ENCODE assay signal across 8 cellular contexts in the genomic region with DNA sequence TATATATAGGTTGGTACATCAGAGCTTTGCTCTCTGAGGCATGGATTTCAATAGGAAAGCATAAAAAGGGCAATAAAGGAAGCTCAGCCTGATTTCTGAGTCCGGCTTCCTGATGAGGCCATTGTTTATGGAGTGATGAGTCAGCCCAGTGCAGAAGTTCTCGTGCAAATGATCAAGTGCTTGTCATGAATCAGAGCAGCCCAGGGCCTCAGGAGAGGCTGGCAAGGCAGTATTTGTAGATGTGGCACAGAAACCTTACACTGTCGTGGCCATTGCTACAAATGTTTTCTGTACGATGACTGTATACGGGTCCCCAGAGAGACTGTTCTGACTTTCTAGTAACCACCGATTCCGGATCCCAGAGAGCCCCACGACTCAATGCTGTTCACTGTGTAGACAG. TPM values are rescaled to one million over a fixed set of nuclear protein-coding genes. Genes with fewer than 3 reads are reported as not detected.
DNase-seq lines count a peak whose midpoint lies in the region; ATAC-seq and TF ChIP-seq lines count a peak whose summit lies in the region.

No MANE protein-coding gene starts in this region.

- CTCF ChIA-PET in OCI-LY7 (lab: Charles Lee; ENCODE audit: unreplicated experiment) = interaction anchor here (0.7 kb wide), 1 partner anchor 11 kb away, joined by 3 read pairs; no protein-coding TSS in a partner anchor

- DNase-seq in COR-L47 (lab: John Stamatoyannopoulos, UW) = peak; percentile 35
- DNase-seq in islet precursor cell = peak; percentile 79
- peak; percentile 74 for DNase-seq in transverse colon
- no peak for DNase-seq in stimulated activated CD4-positive, alpha-beta T cell treated with anti-CD3 and anti-CD28 coated beads, Interleukin-2, amount 100 ng/mL, for 48 hours
- DNase-seq in OCI-LY7 (ENCODE audit: low spot score) = no peak

- no TSS peak for BruUV-seq in OCI-LY7 (replicated peaks; lab: Mats Ljungman, UMichigan)

- no peak overlapping the region for H2AFZ ChIP-seq in Loucy (ENCODE audit: low read length)
- no peak overlapping the region for H2AFZ ChIP-seq in OCI-LY7 (ENCODE audit: low read length)

- H3K27ac ChIP-seq in angular gyrus (ENCODE audit: low read depth, low read length) (peak overlapping the region; percentile 71), transverse colon (peak overlapping the region; percentile 65 to 78 (median 70)), OCI-LY7 (ENCODE audit: low read depth, low read length, poor library complexity, severe bottlenecking) (no peak overlapping the region)

- whole genome bisulfite sequencing in transverse colon (ENCODE audit: low coverage in 1 of 2), 2 donors = 19% methylated on average over 8 of the region's 8 CpGs; no CpG with 5 or more reads in 1 of the 2 donors

- H3K27me3 ChIP-seq in Loucy (ENCODE audit: insufficient read depth, low read length, poor library complexity, severe bottlenecking) (no peaks in the 10 kb centered on the region), transverse colon (no peaks in the 10 kb centered on the region)

- TF ChIP-seq EP300 in transverse colon (IDR thresholded peaks at IDR 0.05; ENCODE audit: low read depth) = no peak

- ATAC-seq in GM21447 (IDR thresholded peaks at IDR 0.05; ENCODE audit: unreplicated experiment) = no peak

- H3K36me3 ChIP-seq in Loucy (ENCODE audit: insufficient read depth, low read length) (no peaks in the 10 kb centered on the region), transverse colon (no peaks in the 10 kb centered on the region), OCI-LY7 (ENCODE audit: insufficient read depth, low read length) (no peaks in the 10 kb centered on the region)

- no peaks in the 10 kb centered on the region for H3F3A ChIP-seq in Loucy (ENCODE audit: low read depth)

- H3K4me3 ChIP-seq in Loucy (ENCODE audit: low read length, poor library complexity, severe bottlenecking) = peak overlapping the region; percentile 24
- H3K4me3 ChIP-seq in transverse colon = no peak overlapping the region
- H3K4me3 ChIP-seq in OCI-LY7 (ENCODE audit: low read depth, low read length, poor library complexity, severe bottlenecking) = no peak overlapping the region

- H3K9me3 ChIP-seq in Loucy (ENCODE audit: insufficient read depth, low read depth, low read length) = peaks cover 3% of the 10 kb centered on the region; the same call in 1 of the 2 replicates
- H3K9me3 ChIP-seq in transverse colon = peaks cover 0 to 3% of the 10 kb centered on the region in 2 donors
- H3K9me3 ChIP-seq in OCI-LY7 (ENCODE audit: low read length) = no peaks in the 10 kb centered on the region

- in situ Hi-C loops in transverse colon (cut with MboI; ENCODE audit: low pct_ligation_motif_present in 1 of 4, low pct_unique_long_range_greater_than_20kb in 1 of 4, low sequenced_read_pairs in 3 of 4) = no loop called here

- TF ChIP-seq POLR2A in transverse colon (IDR thresholded peaks at IDR 0.05) = no peak

- intact Hi-C loops in transverse colon (cut with DNase I; ENCODE audit: low total_unique reads) = no loop called here
- intact Hi-C loops in OCI-LY7 (cut with micrococcal nuclease; ENCODE audit: unreplicated experiment) = no loop called here

- no peak for TF ChIP-seq CTCF in Loucy (conservative IDR thresholded peaks at IDR 0.05; ENCODE audit: low read length)
- TF ChIP-seq CTCF in transverse colon (IDR thresholded peaks at IDR 0.05) = no peak
- no peak for TF ChIP-seq CTCF in OCI-LY7 (conservative IDR thresholded peaks at IDR 0.05; ENCODE audit: low read length)

- no peak overlapping the region for H3K9ac ChIP-seq in Loucy (ENCODE audit: low read depth, low read length, poor library complexity, severe bottlenecking)

- no peaks in the 10 kb centered on the region for H3K79me2 ChIP-seq in Loucy (ENCODE audit: insufficient read depth, low read length)
- no peaks in the 10 kb centered on the region for H3K79me2 ChIP-seq in OCI-LY7 (ENCODE audit: insufficient read depth, low read depth, low read length)

- POLR2A ChIA-PET in OCI-LY7 (lab: Charles Lee) = interaction anchor here (0.8 to 2.1 kb wide), 3 partner anchors 10 to 99 kb away, joined by 3 to 6 read pairs (median 4); no protein-coding TSS in a partner anchor

- H3K4me2 ChIP-seq in Loucy (ENCODE audit: low read depth, low read length, poor library complexity, severe bottlenecking) (peak overlapping the region; percentile 39), OCI-LY7 (ENCODE audit: low read length) (no peak overlapping the region)

- H3K9me2 ChIP-seq in Loucy (replicated peaks; ENCODE audit: low read depth, low read length) (no peaks in the 10 kb centered on the region), OCI-LY7 (ENCODE audit: insufficient read depth, low read length) (no peaks in the 10 kb centered on the region)

- H3K4me1 ChIP-seq in Loucy (ENCODE audit: insufficient read depth, low read length, poor library complexity, severe bottlenecking) (peaks cover 32% of the 10 kb centered on the region), transverse colon (peaks cover 13 to 38% (median 29%) of the 10 kb centered on the region in 4 donors), OCI-LY7 (ENCODE audit: insufficient read depth, low read length, poor library complexity, severe bottlenecking) (peaks cover 17% of the 10 kb centered on the region)

- H4K20me1 ChIP-seq in Loucy (ENCODE audit: insufficient read depth, low read length, poor library complexity, severe bottlenecking) (no peaks in the 10 kb centered on the region), OCI-LY7 (ENCODE audit: insufficient read depth, low read length) (no peaks in the 10 kb centered on the region)

RNA-seq across cellular contexts. Expression of a gene that starts 26.7 kb away (rescaled TPM):
- total RNA-seq in transverse colon (1 to 10 TPM in 1 of 4 donors, under 1 TPM in 2, not detected in 1; 0.16 to 3.2 (median 0.68) TPM), OCI-LY7 (2022) (7.4 and 10.0 TPM in 2 replicates)
- total RNA-seq in OCI-LY7 (2014; rRNA removed; shearing (Covaris generic)) = 6.6 and 12.3 TPM in 2 replicates

Comparison
In these comparisons a context has a peak if more than half of its experiments do, and no peak if none do; other contexts are left out.
1. DNase-seq: peak in COR-L47 (single experiment), islet precursor cell (single experiment) and transverse colon (single experiment); none in stimulated activated CD4-positive, alpha-beta T cell treated with anti-CD3 and anti-CD28 coated beads, Interleukin-2, amount 100 ng/mL, for 48 hours (0 of 2) and OCI-LY7 (single experiment).